In the genomic region with DNA sequence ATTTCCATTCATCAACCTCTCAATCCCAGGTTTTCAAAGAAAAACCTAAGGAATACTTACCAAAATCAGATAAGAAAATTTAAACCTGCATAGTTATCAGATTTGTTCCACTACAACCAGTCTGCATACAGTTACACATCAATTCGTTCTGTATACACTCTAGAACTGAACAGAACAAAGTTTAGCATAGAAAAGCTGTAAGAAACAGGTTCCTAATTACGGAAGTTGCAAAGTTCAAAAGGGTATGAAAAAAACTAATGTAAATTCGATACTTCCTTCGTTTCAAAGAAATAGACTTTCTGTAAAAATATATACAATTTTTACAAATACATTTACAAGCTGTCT, we compare ENCODE assay signal across 1 cellular context.
TF ChIP-seq lines count a peak whose summit lies in the region.

No MANE protein-coding gene starts in this region.

TF ChIP-seq in HepG2, 621 proteins besides CTCF, POLR2A, EP300 and RAD21:
- TF ChIP-seq ZNF143 (CRISPR knock-in tag; IDR thresholded peaks at IDR 0.05) (no peak), DPF2 (CRISPR knock-in tag; IDR thresholded peaks at IDR 0.05; ENCODE audit: borderline replicate concordance, low read depth) (no peak), ZNF446 (CRISPR knock-in tag; IDR thresholded peaks at IDR 0.05) (no peak), ZNF234 (CRISPR knock-in tag; conservative IDR thresholded peaks at IDR 0.05) (no peak), NFKBIZ (CRISPR knock-in tag; IDR thresholded peaks at IDR 0.05) (no peak), RFX3 (CRISPR knock-in tag; IDR thresholded peaks at IDR 0.05) (no peak)
TF ChIP-seq in HepG2: peak in this region for 0.
